8 cellular contexts compared by ENCODE assay signal in genomic region chrX:121579016-121579760, GRCh38.
A peak's percentile ranks its signal among the peaks of the same experiment; 100 is the strongest.
DNase-seq lines count a peak whose midpoint lies in the region; ATAC-seq lines count a peak whose summit lies in the region.

No MANE protein-coding gene starts in this region.

- peak; percentile 69 for DNase-seq in DMS 273 (lab: John Stamatoyannopoulos, UW; ENCODE audit: unreplicated experiment)
- no peak for DNase-seq in DMS 273 treated with DMSO at 0.1 percent for 48 hours (lab: John Stamatoyannopoulos, UW)
- peak; percentile 47 for DNase-seq in NAMALWA (ENCODE audit: low spot score)
- peak; percentile 4 for DNase-seq in cerebellar cortex (ENCODE audit: low spot score)
- DNase-seq in stimulated activated CD4-positive, alpha-beta T cell treated with anti-CD3 and anti-CD28 coated beads, Interleukin-4, amount 100 ng/mL, for 1 hour: peak; percentile 3
- no peak for DNase-seq in iPS-NIHi7 (ENCODE audit: extremely low spot score)
- DNase-seq in NCI-H510A treated with DMSO at 0.1 percent for 48 hours (lab: John Stamatoyannopoulos, UW): no peak

- peak; percentile 72 for ATAC-seq in GM19455 (IDR thresholded peaks at IDR 0.05; ENCODE audit: unreplicated experiment)

Comparison
In these comparisons a context has a peak if more than half of its experiments do, and no peak if none do; other contexts are left out.
1. DNase-seq: peak in DMS 273 (single experiment), NAMALWA (single experiment), cerebellar cortex (single experiment) and stimulated activated CD4-positive, alpha-beta T cell treated with anti-CD3 and anti-CD28 coated beads, Interleukin-4, amount 100 ng/mL, for 1 hour (single experiment); none in DMS 273 treated with DMSO at 0.1 percent for 48 hours (single experiment), iPS-NIHi7 (single experiment) and NCI-H510A treated with DMSO at 0.1 percent for 48 hours (single experiment).